In the genomic region with DNA sequence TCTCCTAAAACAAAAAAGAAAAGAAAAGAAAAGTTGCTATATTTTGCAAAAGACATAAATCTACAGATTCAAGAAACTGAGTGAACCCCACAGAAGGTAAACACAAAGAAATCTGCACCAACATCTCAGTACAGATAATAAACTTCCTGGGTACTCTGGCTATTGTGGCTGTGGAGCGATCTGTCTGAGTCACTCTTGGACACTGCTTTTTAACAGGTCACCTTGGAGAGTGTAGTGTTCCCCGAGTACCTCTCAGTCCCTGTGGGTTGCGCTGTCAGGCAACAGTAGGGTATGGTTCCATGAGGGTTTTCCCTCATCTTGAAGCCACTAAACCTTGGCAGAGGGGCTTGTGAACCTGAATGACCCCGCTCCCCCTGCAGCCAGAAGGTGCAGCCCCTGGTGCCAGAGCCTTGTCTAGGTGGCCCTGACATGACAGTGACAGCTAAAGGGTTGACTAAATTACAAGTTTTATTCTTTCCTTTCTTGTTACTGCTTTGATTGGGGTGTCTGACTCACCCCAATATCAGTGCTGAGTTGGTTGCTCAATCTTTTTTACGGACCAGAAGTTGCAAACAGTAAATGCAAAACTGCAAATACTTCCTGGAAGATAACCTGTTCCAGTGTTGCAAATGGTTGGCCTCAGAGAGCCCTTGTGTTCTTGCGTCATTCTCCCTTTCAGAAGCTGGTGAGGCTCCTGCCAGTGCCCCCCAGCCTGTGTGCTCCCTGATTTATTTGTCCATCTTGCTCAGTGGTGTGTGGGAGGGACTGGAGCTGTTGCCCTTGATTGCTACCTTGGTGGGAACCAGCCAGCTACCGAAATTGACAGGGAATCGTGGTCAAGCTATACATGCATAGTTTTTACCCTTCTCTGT, we compare ENCODE assay signal across 10 cellular contexts. TPM values are rescaled to one million over a fixed set of nuclear protein-coding genes. Genes with fewer than 3 reads are reported as not detected.
DNase-seq lines count a peak whose midpoint lies in the region; ATAC-seq, FAIRE-seq and TF ChIP-seq lines count a peak whose summit lies in the region.
"Had no signal": no experiment of that assay in that cellular context is flagged by ENCODE, and none has a peak within 500 bp of the region (broad histone marks: within the 10 kb centered on the region; RNA-seq: fewer than 3 reads in every experiment).

No MANE protein-coding gene starts in this region.

- BruUV-seq in MCF 10A (replicated peaks; lab: Mats Ljungman, UMichigan): no TSS peak

- no peaks in the 10 kb centered on the region for H3K9me3 ChIP-seq in breast epithelium
- H3K9me3 ChIP-seq in adipocyte (ENCODE audit: control insufficient read depth, low read length): no peaks in the 10 kb centered on the region
- H3K9me3 ChIP-seq in kidney (ENCODE audit: control insufficient read depth in 1 of 2, low read length in 2 of 2): no peaks in the 10 kb centered on the region
- no peaks in the 10 kb centered on the region for H3K9me3 ChIP-seq in upper lobe of right lung

- intact Hi-C loops in MCF 10A (cut with micrococcal nuclease) (loop anchor here (1.0 to 2.0 kb wide), 2 partner anchors 67 to 185 kb away; a partner anchor contains a TSS), breast epithelium (cut with DNase I; ENCODE audit: low total_unique reads) (no loop called here), kidney (cut with DNase I) (no loop called here), upper lobe of right lung (cut with DNase I) (no loop called here)

- H3K27me3 Mint-ChIP-seq in MCF 10A (ENCODE audit: insufficient read depth, unreplicated experiment): no peaks in the 10 kb centered on the region

- H3K36me3 Mint-ChIP-seq in MCF 10A (ENCODE audit: insufficient read depth, unreplicated experiment): no peaks in the 10 kb centered on the region

- H3K27me3 ChIP-seq in breast epithelium (no peaks in the 10 kb centered on the region), adipocyte (replicated peaks; ENCODE audit: control insufficient read depth, insufficient read depth, low read length) (no peaks in the 10 kb centered on the region), upper lobe of right lung (no peaks in the 10 kb centered on the region), H7 (ENCODE audit: control insufficient read depth, insufficient read depth, low read length) (no peaks in the 10 kb centered on the region)
- H3K27me3 ChIP-seq: dorsolateral prefrontal cortex had no signal

- H3K27ac ChIP-seq in breast epithelium: peak overlapping the region in 1 of 2 donors; percentile 44
- peak overlapping the region; percentile 60 to 68 for H3K27ac ChIP-seq in kidney (ENCODE audit: low read depth in 2 of 2, low read length in 2 of 2)
- peak overlapping the region; percentile 78 for H3K27ac ChIP-seq in upper lobe of right lung

- H3K4me1 ChIP-seq in breast epithelium (no peaks in the 10 kb centered on the region), adipocyte (ENCODE audit: control insufficient read depth, insufficient read depth, low read length) (peaks cover 37% of the 10 kb centered on the region), kidney (ENCODE audit: control insufficient read depth in 1 of 2, insufficient read depth in 1 of 2, low read depth in 1 of 2, low read length in 2 of 2) (peaks cover 3 to 12% of the 10 kb centered on the region in 2 donors), upper lobe of right lung (peaks cover 22% of the 10 kb centered on the region)

- no peak overlapping the region for H3K4me3 Mint-ChIP-seq in MCF 10A (ENCODE audit: unreplicated experiment)

- H3K36me3 ChIP-seq in breast epithelium (no peaks in the 10 kb centered on the region), adipocyte (ENCODE audit: control insufficient read depth, insufficient read depth, low read length, severe bottlenecking) (peaks cover 40% of the 10 kb centered on the region), kidney (ENCODE audit: control insufficient read depth in 1 of 2, insufficient read depth in 2 of 2, low read length in 2 of 2) (peaks cover 4% of the 10 kb centered on the region in 2 donors), upper lobe of right lung (no peaks in the 10 kb centered on the region), H7 (replicated peaks; ENCODE audit: control insufficient read depth, insufficient read depth, low read length) (peaks cover 5% of the 10 kb centered on the region)

- DNase-seq in MCF 10A (ENCODE audit: unreplicated experiment) (peak; percentile 54), breast epithelium (ENCODE audit: low spot score in 2 of 2) (no peak), adipocyte (ENCODE audit: low read depth) (peak; percentile 36), kidney (peak; percentile 54), upper lobe of right lung (no peak), HUDEP-2 (lab: John Stamatoyannopoulos, UW; ENCODE audit: unreplicated experiment in 76 of 76) (no peak), NCI-H2081 treated with DMSO at 0.1 percent for 48 hours (lab: John Stamatoyannopoulos, UW) (no peak), H7 (no peak)
- DNase-seq: dorsolateral prefrontal cortex, NCI-H2029 treated with DMSO at 0.1 percent for 48 hours had no signal

- TF ChIP-seq POLR2A in breast epithelium (IDR thresholded peaks at IDR 0.05): no peak

- H3K4me1 Mint-ChIP-seq in MCF 10A (ENCODE audit: insufficient read depth, unreplicated experiment): peaks cover 27% of the 10 kb centered on the region

- peak overlapping the region; percentile 22 for H3K9ac ChIP-seq in adipocyte (ENCODE audit: low read length)
- no peak overlapping the region for H3K9ac ChIP-seq in kidney (ENCODE audit: low read length in 2 of 2)

- H3K9me3 Mint-ChIP-seq in MCF 10A (ENCODE audit: unreplicated experiment): no peaks in the 10 kb centered on the region

- H3K4me3 ChIP-seq in breast epithelium (no peak overlapping the region), adipocyte (ENCODE audit: low read length) (no peak overlapping the region), kidney (ENCODE audit: low read length in 2 of 2) (no peak overlapping the region), upper lobe of right lung (no peak overlapping the region), H7 (ENCODE audit: insufficient read depth, low read depth, low read length) (no peak overlapping the region)
- H3K4me3 ChIP-seq: dorsolateral prefrontal cortex had no signal

- FAIRE-seq in kidney (lab: Jason Lieb, UNC): no peak

- POLR2A ChIA-PET in MCF 10A (lab: Yijun Ruan, JAX): interaction anchor here (0.7 to 1.2 kb wide), 2 partner anchors 31 to 123 kb away, joined by 3 read pairs; no protein-coding TSS in a partner anchor

- H3K27ac Mint-ChIP-seq in MCF 10A (ENCODE audit: low read depth, unreplicated experiment): peak overlapping the region; percentile 81

- ATAC-seq in upper lobe of right lung: peak; percentile 77

- TF ChIP-seq CTCF in MCF 10A (IDR thresholded peaks at IDR 0.05; ENCODE audit: unreplicated experiment) (no peak), breast epithelium (IDR thresholded peaks at IDR 0.05) (no peak), kidney (IDR thresholded peaks at IDR 0.05; ENCODE audit: borderline replicate concordance, extremely low read depth, insufficient read depth) (no peak), upper lobe of right lung (IDR thresholded peaks at IDR 0.05) (no peak)

- CTCF ChIA-PET in MCF 10A (lab: Yijun Ruan, JAX): interaction anchor here (0.6 to 1.5 kb wide), 4 partner anchors 22 to 124 kb away, joined by 3 to 7 read pairs (median 3); no protein-coding TSS in a partner anchor

RNA-seq across cellular contexts. Expression of a gene that starts 30.6 kb away (rescaled TPM):
- total RNA-seq in MCF 10A (2022): 45.1 and 58.0 TPM in 2 replicates
- total RNA-seq in breast epithelium: 100 to 1,000 TPM in 1 of 3 donors, 10 to 100 TPM in 2; 62.1 to 123 (median 87.7) TPM
- 130 TPM for total RNA-seq in kidney
- 122 TPM for polyA plus RNA-seq in kidney (ENCODE audit: insufficient read depth, low read depth, low replicate concordance)
- 232 TPM for total RNA-seq in upper lobe of right lung
- total RNA-seq in H7 (2014; rRNA removed; shearing (Covaris generic)): 120 and 142 TPM in 2 replicates

RNA-seq across cellular contexts. Expression of a gene that starts 48.9 kb away (rescaled TPM):
- total RNA-seq in MCF 10A (2022) (19.3 and 19.4 TPM in 2 replicates), breast epithelium (10 to 100 TPM; 27.2 to 52.0 (median 42.9) TPM), kidney (47.0 TPM), upper lobe of right lung (43.9 TPM)
- 141 TPM for polyA plus RNA-seq in kidney (ENCODE audit: insufficient read depth, low read depth, low replicate concordance)
- total RNA-seq in H7 (2014; rRNA removed; shearing (Covaris generic)): 11.0 and 12.8 TPM in 2 replicates

Comparison
In these comparisons a context has a peak if more than half of its experiments do, and no peak if none do; other contexts are left out.
1. DNase-seq: peak in MCF 10A (single experiment), adipocyte (single experiment) and kidney (single experiment); none in breast epithelium (0 of 2), upper lobe of right lung (single experiment), HUDEP-2 (0 of 76), NCI-H2081 treated with DMSO at 0.1 percent for 48 hours (single experiment) and H7 (single experiment).